14 cellular contexts compared by ENCODE assay signal in the genomic region with DNA sequence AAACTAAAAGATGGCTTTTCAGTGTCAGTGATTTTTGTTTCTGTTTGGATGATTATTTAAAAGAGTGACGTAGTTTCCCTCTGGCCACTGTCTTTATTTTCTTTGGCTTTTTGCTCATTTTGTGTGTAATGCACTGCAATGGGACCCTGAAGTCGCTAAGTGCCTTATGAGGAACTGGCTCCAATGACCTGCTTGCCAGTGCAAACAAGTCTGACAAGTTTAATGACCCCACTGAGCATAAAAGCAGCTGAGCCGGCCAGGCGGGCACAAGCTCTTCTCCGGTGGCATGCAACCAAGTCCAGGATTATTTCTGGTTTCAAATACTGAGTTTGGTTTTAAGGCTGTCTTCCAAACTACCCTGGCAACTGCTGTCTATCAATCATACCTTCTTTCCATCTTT. TPM values are rescaled to one million over a fixed set of nuclear protein-coding genes. Genes with fewer than 3 reads are reported as not detected.
A peak's percentile ranks its signal among the peaks of the same experiment; 100 is the strongest.
DNase-seq lines count a peak whose midpoint lies in the region; ATAC-seq and TF ChIP-seq lines count a peak whose summit lies in the region.
"Had no signal": no experiment of that assay in that cellular context is flagged by ENCODE, and none has a peak within 500 bp of the region (broad histone marks: within the 10 kb centered on the region; RNA-seq: fewer than 3 reads in every experiment).

No MANE protein-coding gene starts in this region.

- H3K4me1 ChIP-seq in GM23338 (ENCODE audit: insufficient read depth) (no peaks in the 10 kb centered on the region), heart right ventricle (peaks cover 0 to 14% (median 3%) of the 10 kb centered on the region in 9 donors)

- no peak for ATAC-seq in GM23338
- peak in 7 of 8 donors; percentile 62 to 86 (median 82) for ATAC-seq in heart right ventricle
- ATAC-seq in HG03280 (IDR thresholded peaks at IDR 0.05; ENCODE audit: unreplicated experiment), result no peak
- no peak for ATAC-seq in GM19395 (IDR thresholded peaks at IDR 0.05; ENCODE audit: unreplicated experiment)
- no peak for ATAC-seq in HG03457 (IDR thresholded peaks at IDR 0.05; ENCODE audit: unreplicated experiment)
- ATAC-seq: activated CD8-positive, alpha-beta memory T cell treated with anti-CD3 and anti-CD28 coated beads, Interleukin-2, amount 10 ng/mL, durations not matched to agents 7 days and 5 days had no signal

- H3K27ac ChIP-seq in GM23338 (ENCODE audit: low read depth), result no peak overlapping the region
- H3K27ac ChIP-seq in heart right ventricle, result peak overlapping the region in 1 of 10 donors; percentile 8
- H3K27ac ChIP-seq: neutrophil had no signal

- H3F3A ChIP-seq in GM23338 (replicated peaks; ENCODE audit: low read depth), result no peaks in the 10 kb centered on the region

- peaks cover 0 to 4% (median 0%) of the 10 kb centered on the region in 11 donors for H3K9me3 ChIP-seq in heart right ventricle
- H3K9me3 ChIP-seq: neutrophil had no signal

- H3K27me3 ChIP-seq in GM23338 (ENCODE audit: insufficient read depth) (no peaks in the 10 kb centered on the region), heart right ventricle (no peaks in the 10 kb centered on the region)

- H3K36me3 ChIP-seq in GM23338 (ENCODE audit: insufficient read depth), result no peaks in the 10 kb centered on the region
- no peaks in the 10 kb centered on the region for H3K36me3 ChIP-seq in heart right ventricle
- H3K36me3 ChIP-seq: neutrophil had no signal

- 30 to 38% methylated on average over 5 of the region's 5 CpGs for WGBS in heart right ventricle, 2 donors

- no peak overlapping the region for H3K4me2 ChIP-seq in GM23338

- H3K79me2 ChIP-seq in GM23338 (replicated peaks; ENCODE audit: insufficient read depth), result no peaks in the 10 kb centered on the region

- no peaks in the 10 kb centered on the region for H3K9me3 Mint-ChIP-seq in GM23338

- H3K27ac Mint-ChIP-seq in GM23338, result no peak overlapping the region
- H3K27ac Mint-ChIP-seq: activated CD8-positive, alpha-beta memory T cell treated with anti-CD3 and anti-CD28 coated beads, Interleukin-2, amount 10 ng/mL, durations not matched to agents 7 days and 5 days had no signal

- peak overlapping the region; percentile 38; the same call in 1 of the 2 replicates for H2AFZ ChIP-seq in GM23338

- H3K27me3 Mint-ChIP-seq in GM23338 (ENCODE audit: insufficient read depth, low read depth, poor library complexity), result peaks cover 15% of the 10 kb centered on the region

- intact Hi-C loops in heart right ventricle (cut with DNase I), result no loop called here

- TF ChIP-seq CTCF in GM23338 (conservative IDR thresholded peaks at IDR 0.05; ENCODE audit: low read depth in 2 of 2) (no peak), heart right ventricle (IDR thresholded peaks at IDR 0.05) (no peak)

- H3K4me3 Mint-ChIP-seq in GM23338, result no peak overlapping the region
- H3K4me3 Mint-ChIP-seq: activated CD8-positive, alpha-beta memory T cell treated with anti-CD3 and anti-CD28 coated beads, Interleukin-2, amount 10 ng/mL, durations not matched to agents 7 days and 5 days; brain had no signal

- no peaks in the 10 kb centered on the region for H4K20me1 ChIP-seq in GM23338 (replicated peaks; ENCODE audit: insufficient read depth)

- H3K36me3 Mint-ChIP-seq in GM23338 (ENCODE audit: low read depth), result no peaks in the 10 kb centered on the region
- H3K36me3 Mint-ChIP-seq: activated CD8-positive, alpha-beta memory T cell treated with anti-CD3 and anti-CD28 coated beads, Interleukin-2, amount 10 ng/mL, durations not matched to agents 7 days and 5 days; brain had no signal

- DNase-seq in GM23338 (ENCODE audit: low spot score) (no peak), RPMI7951 (ENCODE audit: low read depth) (peak; percentile 16), heart right ventricle (peak in 1 of 2 donors; percentile 31), renal cortical epithelial cell (ENCODE audit: low read depth) (peak; percentile 24)
- no peak for DNase-seq in stimulated activated CD4-positive, alpha-beta T cell treated with anti-CD3 and anti-CD28 coated beads, Interleukin-1b, Interleukin-23, amount 100 ng/mL, for 48 hours
- DNase-seq: activated CD8-positive, alpha-beta memory T cell treated with anti-CD3 and anti-CD28 coated beads, Interleukin-2, amount 10 ng/mL, durations not matched to agents 7 days and 5 days; DMS 273 treated with DMSO at 0.1 percent for 48 hours; NCI-H2081 treated with DMSO at 0.1 percent for 48 hours; T-helper 1 cell had no signal

- no peaks in the 10 kb centered on the region for H3K9me2 ChIP-seq in GM23338 (ENCODE audit: insufficient read depth)

- H3K4me3 ChIP-seq in GM23338 (no peak overlapping the region), heart right ventricle (no peak overlapping the region)

- peaks cover 3% of the 10 kb centered on the region; the same call in 2 of the 3 replicates for H3K4me1 Mint-ChIP-seq in GM23338
- H3K4me1 Mint-ChIP-seq: activated CD8-positive, alpha-beta memory T cell treated with anti-CD3 and anti-CD28 coated beads, Interleukin-2, amount 10 ng/mL, durations not matched to agents 7 days and 5 days had no signal

TF ChIP-seq in GM23338, 12 proteins besides CTCF, POLR2A, EP300 and RAD21:
- TF ChIP-seq, protein P1, sequence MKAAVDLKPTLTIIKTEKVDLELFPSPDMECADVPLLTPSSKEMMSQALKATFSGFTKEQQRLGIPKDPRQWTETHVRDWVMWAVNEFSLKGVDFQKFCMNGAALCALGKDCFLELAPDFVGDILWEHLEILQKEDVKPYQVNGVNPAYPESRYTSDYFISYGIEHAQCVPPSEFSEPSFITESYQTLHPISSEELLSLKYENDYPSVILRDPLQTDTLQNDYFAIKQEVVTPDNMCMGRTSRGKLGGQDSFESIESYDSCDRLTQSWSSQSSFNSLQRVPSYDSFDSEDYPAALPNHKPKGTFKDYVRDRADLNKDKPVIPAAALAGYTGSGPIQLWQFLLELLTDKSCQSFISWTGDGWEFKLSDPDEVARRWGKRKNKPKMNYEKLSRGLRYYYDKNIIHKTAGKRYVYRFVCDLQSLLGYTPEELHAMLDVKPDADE (IDR thresholded peaks at IDR 0.05), result no peak
- TF ChIP-seq EZH2phosphoT487 (IDR thresholded peaks at IDR 0.05; ENCODE audit: unreplicated experiment) (no peak), ZNF114 (CRISPR knock-in tag; IDR thresholded peaks at IDR 0.05) (no peak), POLR2AphosphoS5 (IDR thresholded peaks at IDR 0.05; ENCODE audit: low read depth) (no peak), NANOG (IDR thresholded peaks at IDR 0.05; ENCODE audit: borderline replicate concordance) (no peak), ZNF331 (CRISPR knock-in tag; IDR thresholded peaks at IDR 0.05; ENCODE audit: low read depth) (no peak), STAT1 (IDR thresholded peaks at IDR 0.05; ENCODE audit: unreplicated experiment) (no peak), EZH2 (IDR thresholded peaks at IDR 0.05; ENCODE audit: low read depth, unreplicated experiment) (no peak)

RNA-seq across cellular contexts. Expression of a gene that starts 15.6 kb away (rescaled TPM):
- total RNA-seq in GM23338 (2014; rRNA removed; shearing (Covaris generic)), result 10.5 and 11.1 TPM in 2 replicates
- 3.3 and 3.9 TPM in 2 replicates for polyA plus RNA-seq in GM23338 (2016; fragmentation: Nextera tagmentation; extraction: Ambion mirVana)
- 1.1 TPM in 1 of 2 replicates, not detected in the other for total RNA-seq in RPMI7951 (2014; rRNA removed; shearing (Covaris generic))
- total RNA-seq in heart right ventricle, result 1 to 10 TPM in 9 of 10 donors, under 1 TPM in 1; 0.93 to 4.8 (median 1.8) TPM
- 1 to 10 TPM in 1 of 2 donors, under 1 TPM in 1; 0.75 to 1.6 TPM for polyA plus RNA-seq in heart right ventricle
- total RNA-seq in renal cortical epithelial cell, result 0.10 and 0.17 TPM in 2 replicates
- total RNA-seq: activated CD8-positive, alpha-beta memory T cell treated with anti-CD3 and anti-CD28 coated beads, Interleukin-2, amount 10 ng/mL, durations not matched to agents 7 days and 5 days had no signal

Comparison
In these comparisons a context has a peak if more than half of its experiments do, and no peak if none do; other contexts are left out.
1. ATAC-seq: peak in heart right ventricle (7 of 8); none in GM23338 (single experiment), HG03280 (single experiment), GM19395 (single experiment) and HG03457 (single experiment).
2. DNase-seq: peak in RPMI7951 (single experiment) and renal cortical epithelial cell (single experiment); none in GM23338 (single experiment) and stimulated activated CD4-positive, alpha-beta T cell treated with anti-CD3 and anti-CD28 coated beads, Interleukin-1b, Interleukin-23, amount 100 ng/mL, for 48 hours (single experiment).